In the genomic region with DNA sequence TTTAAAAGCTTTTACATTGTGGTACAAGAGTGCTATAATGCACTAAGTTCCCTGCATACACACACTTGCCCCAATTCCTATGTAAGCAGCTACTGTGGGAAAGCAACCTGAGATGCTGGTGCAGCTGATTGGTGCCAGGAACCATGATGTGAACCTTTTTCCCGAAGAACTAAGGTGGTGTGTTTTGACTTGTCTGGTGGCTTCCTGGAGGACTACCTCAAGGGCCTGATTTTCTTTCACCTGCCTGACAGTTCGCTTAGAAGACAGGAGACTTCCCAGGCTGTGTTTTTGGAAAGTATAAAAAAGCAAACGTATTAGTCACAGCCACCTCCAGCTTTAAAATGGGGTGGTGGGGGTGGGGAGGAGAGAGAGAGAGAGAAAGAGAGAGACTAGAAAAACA, we compare ENCODE assay signal across 27 cellular contexts. TPM values are rescaled to one million over a fixed set of nuclear protein-coding genes. Genes with fewer than 3 reads are reported as not detected.
"Had no signal": no experiment of that assay in that cellular context is flagged by ENCODE, and none has a peak within 500 bp of the region (broad histone marks: within the 10 kb centered on the region; RNA-seq: fewer than 3 reads in every experiment).

No MANE protein-coding gene starts in this region.

- H3K4me1 ChIP-seq: Peyer's patch, SJSA1 had no signal

- H3K4me3 ChIP-seq: MG63, PC-9, Peyer's patch, SJSA1, SK-N-MC had no signal

- H3K4me2 ChIP-seq: PC-9 had no signal

- H3K9me3 ChIP-seq: MG63, Peyer's patch, SJSA1 had no signal

- H3K27me3 ChIP-seq: MG63, Peyer's patch, SJSA1 had no signal

- DNase-seq: IMR-90, Karpas-422, KG1, MG63, NCI-H1092, NCI-H1105 treated with DMSO at 0.1 percent for 48 hours, NCI-H1417 treated with DMSO at 0.1 percent for 48 hours, NCI-H146, NCI-H1694 treated with DMSO at 0.1 percent for 48 hours, NCI-H1930, NCI-H2081, NCI-H2171, NCI-H226, NCI-H446, NCI-H510A, NCI-H524 treated with DMSO at 0.1 percent for 48 hours, NCI-H69, NCI-H774, OCI-M1, PC-9, Peyer's patch, Right ventricle myocardium superior, RPMI8226, SIG-M5 had no signal

- H3K27ac ChIP-seq: PC-9, Peyer's patch, SJSA1, SK-N-MC had no signal

RNA-seq across cellular contexts. Expression of a gene that starts 27.4 kb away (rescaled TPM):
- total RNA-seq: HT-29, IMR-90, PC-9 had no signal
